In the genomic region with DNA sequence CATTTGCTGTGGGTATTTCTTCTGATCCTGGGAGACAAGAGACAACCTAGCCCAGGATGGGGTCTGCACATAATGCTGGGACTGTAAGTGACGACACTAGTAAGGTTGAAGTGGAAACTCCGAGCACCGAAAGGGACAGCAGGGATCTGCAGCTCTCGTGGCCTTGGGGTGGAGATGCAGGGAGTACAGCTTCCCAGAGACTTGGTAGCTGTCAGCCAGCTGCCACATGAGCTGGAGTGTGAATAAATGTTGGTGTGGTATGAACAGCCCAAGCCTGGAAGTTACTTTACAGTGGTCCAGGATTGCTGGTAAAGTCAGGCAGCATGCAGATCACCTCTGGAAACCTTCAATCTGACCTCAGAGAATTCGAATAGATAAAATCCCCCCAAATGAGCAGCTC, we compare ENCODE assay signal across 22 cellular contexts.
A peak's percentile ranks its signal among the peaks of the same experiment; 100 is the strongest.
DNase-seq lines count a peak whose midpoint lies in the region; ATAC-seq and TF ChIP-seq lines count a peak whose summit lies in the region.
"Had no signal": no experiment of that assay in that cellular context is flagged by ENCODE, and none has a peak within 500 bp of the region (broad histone marks: within the 10 kb centered on the region; RNA-seq: fewer than 3 reads in every experiment).

No MANE protein-coding gene starts in this region.

- no peak for TF ChIP-seq EP300 in suprapubic skin (IDR thresholded peaks at IDR 0.05)

- no peaks in the 10 kb centered on the region for H3K9me3 Mint-ChIP-seq in brain
- H3K9me3 Mint-ChIP-seq: activated B cell treated with CpG ODN at 0.5 μM for 24 hours; T-helper 2 cell treated with Interferon-gamma antibody and Interleukin-4, amounts not matched to agents 5 μg/mL and 100 μg/mL, for 36 hours had no signal

- no peak overlapping the region for H3K27ac ChIP-seq in lower lobe of right lung
- H3K27ac ChIP-seq in suprapubic skin: no peak overlapping the region
- H3K27ac ChIP-seq: uterus had no signal

- 90% methylated on average over 5 of the region's 5 CpGs for WGBS in suprapubic skin

- H3K27me3 ChIP-seq in lower lobe of right lung (ENCODE audit: low read depth) (no peaks in the 10 kb centered on the region), suprapubic skin (no peaks in the 10 kb centered on the region)
- H3K27me3 ChIP-seq: uterus had no signal

- no peaks in the 10 kb centered on the region for H3K9me3 ChIP-seq in lower lobe of right lung
- no peaks in the 10 kb centered on the region for H3K9me3 ChIP-seq in suprapubic skin
- H3K9me3 ChIP-seq: uterus had no signal

- no peaks in the 10 kb centered on the region for H3K27me3 Mint-ChIP-seq in brain
- H3K27me3 Mint-ChIP-seq: activated B cell treated with CpG ODN at 0.5 μM for 24 hours had no signal

- no peak overlapping the region for H3K4me3 Mint-ChIP-seq in brain
- H3K4me3 Mint-ChIP-seq: activated B cell treated with CpG ODN at 0.5 μM for 24 hours; T-helper 2 cell treated with Interferon-gamma antibody and Interleukin-4, amounts not matched to agents 5 μg/mL and 100 μg/mL, for 36 hours had no signal

- H3K36me3 Mint-ChIP-seq in brain: peaks cover 70% of the 10 kb centered on the region

- TF ChIP-seq CTCF in brain (conservative IDR thresholded peaks at IDR 0.05) (no peak), lower lobe of right lung (IDR thresholded peaks at IDR 0.05) (no peak), suprapubic skin (IDR thresholded peaks at IDR 0.05) (no peak)

- intact Hi-C loops in lower lobe of right lung (cut with DNase I): no loop called here

- peaks cover 16% of the 10 kb centered on the region for H3K4me1 Mint-ChIP-seq in brain
- H3K4me1 Mint-ChIP-seq: activated B cell treated with CpG ODN at 0.5 μM for 24 hours had no signal

- H3K36me3 ChIP-seq in lower lobe of right lung (peaks cover 88% of the 10 kb centered on the region), suprapubic skin (peaks cover 71% of the 10 kb centered on the region)
- H3K36me3 ChIP-seq: uterus had no signal

- TF ChIP-seq POLR2A in suprapubic skin (IDR thresholded peaks at IDR 0.05): no peak

- no peak for ATAC-seq in lower lobe of right lung
- ATAC-seq: left colon, SK-N-SH treated with all-trans-retinoic acid at 6 μM for 48 hours had no signal

- H3K4me1 ChIP-seq in lower lobe of right lung (no peaks in the 10 kb centered on the region), suprapubic skin (no peaks in the 10 kb centered on the region)
- H3K4me1 ChIP-seq: uterus had no signal

- H3K27ac Mint-ChIP-seq in brain: peak overlapping the region in 3 of 5 experiments; percentile 9 to 79 (median 78)
- H3K27ac Mint-ChIP-seq: activated B cell treated with CpG ODN at 0.5 μM for 24 hours; T-helper 2 cell treated with Interferon-gamma antibody and Interleukin-4, amounts not matched to agents 5 μg/mL and 100 μg/mL, for 36 hours had no signal

- H3K4me3 ChIP-seq in lower lobe of right lung (no peak overlapping the region), suprapubic skin (no peak overlapping the region)
- H3K4me3 ChIP-seq: uterus had no signal

- DNase-seq in activated effector memory CD4-positive, alpha-beta T cell treated with anti-CD3 and anti-CD28 coated beads, Interleukin-2, amount 50 U/mL, for 16 hours: peak; percentile 56
- no peak for DNase-seq in activated effector memory CD4-positive, alpha-beta T cell treated with Interleukin-2 at 50 U/mL for 16 hours
- DNase-seq in lower lobe of right lung: peak; percentile 12
- DNase-seq in suprapubic skin (ENCODE audit: low spot score in 2 of 2): peak; percentile 30 to 34
- no peak for DNase-seq in epidermal melanocyte (ENCODE audit: insufficient read length, low spot score)
- DNase-seq in NCI-H1092 treated with DMSO at 0.1 percent for 48 hours (lab: John Stamatoyannopoulos, UW): no peak
- DNase-seq in midbrain (lab: John Stamatoyannopoulos, UW): no peak
- DNase-seq: activated B cell treated with CpG ODN at 0.5 μM for 24 hours; activated CD4-positive, alpha-beta T cell treated with anti-CD3 and anti-CD28 coated beads, Interleukin-2, amount 50 U/mL, for 4 hours; Calu3; cortex of kidney; KBM-7; left colon; NCI-H2171; NCI-H526; occipital lobe; retina; substantia nigra; uterus had no signal

Comparison
In these comparisons a context has a peak if more than half of its experiments do, and no peak if none do; other contexts are left out.
1. DNase-seq: peak in activated effector memory CD4-positive, alpha-beta T cell treated with anti-CD3 and anti-CD28 coated beads, Interleukin-2, amount 50 U/mL, for 16 hours (single experiment), lower lobe of right lung (single experiment) and suprapubic skin (2 of 2); none in activated effector memory CD4-positive, alpha-beta T cell treated with Interleukin-2 at 50 U/mL for 16 hours (single experiment), epidermal melanocyte (single experiment), NCI-H1092 treated with DMSO at 0.1 percent for 48 hours (single experiment) and midbrain (single experiment).